Comparison of ENCODE assay signal across 9 cellular contexts in genomic region chr11:65026810-65027209, GRCh38. TPM values are rescaled to one million over a fixed set of nuclear protein-coding genes. Genes with fewer than 3 reads are reported as not detected.
A peak's percentile ranks its signal among the peaks of the same experiment; 100 is the strongest.
DNase-seq lines count a peak whose midpoint lies in the region; ATAC-seq and TF ChIP-seq lines count a peak whose summit lies in the region.
"Had no signal": no experiment of that assay in that cellular context is flagged by ENCODE, and none has a peak within 500 bp of the region (broad histone marks: within the 10 kb centered on the region; RNA-seq: fewer than 3 reads in every experiment).

No MANE protein-coding gene starts in this region.

- no peaks in the 10 kb centered on the region for H3K9me3 ChIP-seq in A673 (ENCODE audit: low read depth, low read length, poor library complexity, severe bottlenecking)
- no peaks in the 10 kb centered on the region for H3K9me3 ChIP-seq in HUES64 (ENCODE audit: insufficient read depth, low read depth, low read length)
- H3K9me3 ChIP-seq in mammary epithelial cell (replicated peaks; ENCODE audit: insufficient read depth, low read length) = no peaks in the 10 kb centered on the region
- H3K9me3 ChIP-seq in muscle layer of colon (ENCODE audit: low read length) = no peaks in the 10 kb centered on the region

- no peaks in the 10 kb centered on the region for H3K27me3 ChIP-seq in A673 (replicated peaks; ENCODE audit: insufficient read depth, low read depth, low read length, poor library complexity)
- H3K27me3 ChIP-seq in HUES64 (ENCODE audit: insufficient read depth, low read length) = no peaks in the 10 kb centered on the region
- H3K27me3 ChIP-seq in mammary epithelial cell (ENCODE audit: insufficient read depth, low read length) = no peaks in the 10 kb centered on the region
- no peaks in the 10 kb centered on the region for H3K27me3 ChIP-seq in muscle layer of colon (ENCODE audit: control insufficient read depth in 1 of 2, insufficient read depth in 2 of 2, low read length in 2 of 2)

- H2AFZ ChIP-seq in mammary epithelial cell (ENCODE audit: low read depth, low read length) = peak overlapping the region; percentile 97

- no peaks in the 10 kb centered on the region for H3K36me3 ChIP-seq in A673 (ENCODE audit: insufficient read depth, low read length, poor library complexity, severe bottlenecking)
- H3K36me3 ChIP-seq in HUES64 (ENCODE audit: insufficient read depth, low read length) = peaks cover 4% of the 10 kb centered on the region; the same call in 1 of the 2 replicates
- no peaks in the 10 kb centered on the region for H3K36me3 ChIP-seq in mammary epithelial cell (ENCODE audit: insufficient read depth, low read length)
- peaks cover 6% of the 10 kb centered on the region for H3K36me3 ChIP-seq in muscle layer of colon (ENCODE audit: insufficient read depth, low read length)

- intact Hi-C loops in A673 (cut with micrococcal nuclease; ENCODE audit: unreplicated experiment) (loop anchor here (5.0 kb wide), 1 partner anchor 90 kb away; the partner anchor contains the start of gene ZNHIT2), mammary epithelial cell (cut with micrococcal nuclease) (loop anchor here (1.0 to 5.0 kb wide), 10 partner anchors 13 to 290 kb away; partner anchors contain the start of genes ARL2, CAPN1, PPP2R5B and VPS51)

- dilution Hi-C loops in mammary epithelial cell (cut with HindIII; ENCODE audit: low sequenced_read_pairs) = no loop called here

- no peaks in the 10 kb centered on the region for H4K20me1 ChIP-seq in mammary epithelial cell (ENCODE audit: insufficient read depth, low read length)

- WGBS in HUES64 = 58% methylated on average over 10 of the region's 10 CpGs
- 40% methylated on average over 10 of the region's 10 CpGs for WGBS in mammary epithelial cell (ENCODE audit: low coverage, missing lambda C conversion rate)

- ATAC-seq in HG03469 (IDR thresholded peaks at IDR 0.05; ENCODE audit: unreplicated experiment) = no peak

- TF ChIP-seq CTCF in A673 (conservative IDR thresholded peaks at IDR 0.05; ENCODE audit: low read depth, low read length) = no peak
- no peak for TF ChIP-seq CTCF in mammary epithelial cell (conservative IDR thresholded peaks at IDR 0.05 in 1 of 2, IDR thresholded peaks at IDR 0.05 in 1 of 2; ENCODE audit: extremely low read depth in 1 of 2, insufficient read depth in 1 of 2, low read depth in 1 of 2, low read length in 2 of 2)

- H3K4me1 ChIP-seq in A673 (ENCODE audit: insufficient read depth, low read length, poor library complexity, severe bottlenecking) (peaks cover 12% of the 10 kb centered on the region), HUES64 (ENCODE audit: insufficient read depth, low read length) (peaks cover 3% of the 10 kb centered on the region; the same call in 1 of the 2 replicates), mammary epithelial cell (ENCODE audit: insufficient read depth, low read length) (peaks cover 11% of the 10 kb centered on the region), muscle layer of colon (ENCODE audit: insufficient read depth, low read length) (peaks cover 14% of the 10 kb centered on the region)

- H3K4me2 ChIP-seq in mammary epithelial cell (ENCODE audit: insufficient read depth, low read depth, low read length) = peak overlapping the region; percentile 87

- no TSS peak for BruUV-seq in A673 (replicated peaks; lab: Mats Ljungman, UMichigan)
- BruUV-seq in mammary epithelial cell (replicated peaks; lab: Mats Ljungman, UMichigan) = no TSS peak

- CTCF ChIA-PET in A673 (lab: Charles Lee) (no interaction called here), mammary epithelial cell (lab: Charles Lee; ENCODE audit: low non-redundant PET) (no interaction called here)

- peaks cover 2% of the 10 kb centered on the region for H3K79me2 ChIP-seq in mammary epithelial cell (ENCODE audit: insufficient read depth, low read length)

- H3K4me3 ChIP-seq in A673 (ENCODE audit: low read depth, low read length, poor library complexity, severe bottlenecking) = peak overlapping the region; percentile 52
- H3K4me3 ChIP-seq in HUES64 (ENCODE audit: low read length) = peak overlapping the region; percentile 69
- peak overlapping the region; percentile 36 to 72 (median 53) for H3K4me3 ChIP-seq in mammary epithelial cell (replicated peaks in 1 of 3; ENCODE audit: insufficient read depth in 1 of 3, low read depth in 2 of 3, low read length in 3 of 3)
- peak overlapping the region in 1 of 2 donors; percentile 68 for H3K4me3 ChIP-seq in muscle layer of colon (ENCODE audit: low read depth in 1 of 2, low read length in 2 of 2)

- H3K9ac ChIP-seq in HUES64 (ENCODE audit: low read depth, low read length) (peak overlapping the region; percentile 45; the same call in 1 of the 2 replicates), mammary epithelial cell (ENCODE audit: insufficient read depth, low read length) (peak overlapping the region; percentile 51), muscle layer of colon (ENCODE audit: low read length) (no peak overlapping the region)

- DNase-seq in A673 (ENCODE audit: low spot score) (no peak), mammary epithelial cell (no peak), dermis blood vessel endothelial cell (no peak), NCI-H2107 (lab: John Stamatoyannopoulos, UW) (no peak), NCI-H82 treated with DMSO at 0.1 percent for 48 hours (lab: John Stamatoyannopoulos, UW; ENCODE audit: unreplicated experiment) (no peak)

- H3K27ac ChIP-seq in A673 (ENCODE audit: low read depth, low read length, poor library complexity, severe bottlenecking) (peak overlapping the region; percentile 82), HUES64 (ENCODE audit: low read depth, low read length) (no peak overlapping the region), mammary epithelial cell (ENCODE audit: insufficient read depth, low read depth, low read length) (peak overlapping the region; percentile 41), muscle layer of colon (ENCODE audit: low read depth, low read length) (peak overlapping the region; percentile 98)

- in situ Hi-C loops in mammary epithelial cell (cut with MboI; ENCODE audit: low sequenced_read_pairs in 2 of 2) = no loop called here

- POLR2A ChIA-PET in A673 (lab: Charles Lee; ENCODE audit: low non-redundant PET) = no interaction called here

RNA-seq across cellular contexts. Expression of gene SNX15, which starts 0.4 kb away (rescaled TPM):
- total RNA-seq in A673 (2021) (28.3 and 34.7 TPM in 2 replicates), mammary epithelial cell (10 to 100 TPM; 12.3 to 19.7 TPM), dermis blood vessel endothelial cell (13.1 and 16.5 TPM in 2 replicates)
- 15.4 TPM for polyA plus RNA-seq in HUES64 (2013, experiment 1 of 2)
- polyA plus RNA-seq in HUES64 (2013, experiment 2 of 2) = 14.0 TPM
- polyA plus RNA-seq in mammary epithelial cell = 12.7 TPM
- 6.7 TPM for polyA minus RNA-seq in mammary epithelial cell

RNA-seq across cellular contexts. Expression of gene ARL2, which starts 12.8 kb away (rescaled TPM):
- total RNA-seq in A673 (2021) = 98.9 and 110 TPM in 2 replicates
- polyA plus RNA-seq in HUES64 (2013, experiment 1 of 2) = 156 TPM
- 189 TPM for polyA plus RNA-seq in HUES64 (2013, experiment 2 of 2)
- total RNA-seq in mammary epithelial cell = 10 to 100 TPM; 50.3 to 51.2 TPM
- 86.4 TPM for polyA plus RNA-seq in mammary epithelial cell
- 25.2 TPM for polyA minus RNA-seq in mammary epithelial cell
- 144 and 145 TPM in 2 replicates for total RNA-seq in dermis blood vessel endothelial cell

RNA-seq across cellular contexts. Expression of gene SAC3D1, which starts 14.2 kb away (rescaled TPM):
- total RNA-seq in A673 (2021) (41.9 and 43.9 TPM in 2 replicates), mammary epithelial cell (10 to 100 TPM; 13.2 to 25.1 TPM), dermis blood vessel endothelial cell (12.4 and 16.0 TPM in 2 replicates)
- polyA plus RNA-seq in HUES64 (2013, experiment 1 of 2) = 16.9 TPM
- polyA plus RNA-seq in HUES64 (2013, experiment 2 of 2) = 16.3 TPM
- polyA plus RNA-seq in mammary epithelial cell = 24.8 TPM
- polyA minus RNA-seq in mammary epithelial cell = 7.3 TPM

RNA-seq across cellular contexts. Expression of gene BATF2, which starts 30.0 kb away (rescaled TPM):
- total RNA-seq in A673 (2021) (not detected in 2 replicates), mammary epithelial cell (1 to 10 TPM; 1.3 to 2.4 TPM), dermis blood vessel endothelial cell (0.34 and 1.1 TPM in 2 replicates)
- polyA plus RNA-seq in HUES64 (2013, experiment 1 of 2) = 0.60 TPM
- polyA plus RNA-seq in HUES64 (2013, experiment 2 of 2) = 0.89 TPM
- 0.67 TPM for polyA plus RNA-seq in mammary epithelial cell
- polyA minus RNA-seq in mammary epithelial cell = not detected
- total RNA-seq: mononuclear cell had no signal

RNA-seq across cellular contexts. Expression of gene NAALADL1, which starts 31.5 kb away (rescaled TPM):
- total RNA-seq in A673 (2021) = 0.50 TPM in 1 of 2 replicates, not detected in the other
- 0.35 TPM for polyA plus RNA-seq in HUES64 (2013, experiment 1 of 2)
- polyA plus RNA-seq in HUES64 (2013, experiment 2 of 2) = 1.3 TPM
- 10 to 100 TPM in 1 of 2 donors, not detected in 1; 15.5 TPM for total RNA-seq in mammary epithelial cell
- polyA plus RNA-seq in mammary epithelial cell = 1.3 TPM
- not detected for polyA minus RNA-seq in mammary epithelial cell
- total RNA-seq in dermis blood vessel endothelial cell = 11.0 and 20.3 TPM in 2 replicates
